ENCODE assay signal across 9 cellular contexts in the genomic region with DNA sequence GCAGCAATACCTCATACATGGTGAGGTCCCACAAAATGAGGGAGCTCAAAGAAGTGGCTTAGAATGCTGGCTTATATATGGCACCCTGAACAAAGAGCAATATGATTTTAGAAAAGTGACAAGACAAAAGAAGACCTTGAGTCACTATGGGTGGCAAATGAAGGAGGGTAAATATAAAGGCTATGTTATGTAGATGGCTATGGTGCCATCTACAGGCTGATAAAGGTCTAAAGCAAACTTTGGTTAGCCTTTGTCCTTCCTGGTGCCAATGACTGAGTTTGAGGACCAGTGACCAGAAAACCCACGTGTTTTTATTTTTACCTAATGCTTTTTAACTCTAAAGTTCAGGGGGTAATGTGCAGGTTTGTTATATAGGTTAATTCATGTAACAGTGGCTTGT.
DNase-seq lines count a peak whose midpoint lies in the region; ATAC-seq, FAIRE-seq and TF ChIP-seq lines count a peak whose summit lies in the region.
"Had no signal": no experiment of that assay in that cellular context is flagged by ENCODE, and none has a peak within 500 bp of the region (broad histone marks: within the 10 kb centered on the region; RNA-seq: fewer than 3 reads in every experiment).

No MANE protein-coding gene starts in this region.

- no peaks in the 10 kb centered on the region for H3K27me3 ChIP-seq in keratinocyte (ENCODE audit: control insufficient read depth, extremely low read depth, insufficient read depth, low read length)

- dilution Hi-C loops in keratinocyte (cut with MboI; ENCODE audit: extremely low pct_ligation_motif_present, low sequenced_read_pairs): no loop called here

- H3K36me3 ChIP-seq in keratinocyte (ENCODE audit: control insufficient read depth in 2 of 2, extremely low read depth in 1 of 2, insufficient read depth in 2 of 2, low read length in 2 of 2): no peaks in the 10 kb centered on the region

- H3K79me2 ChIP-seq in keratinocyte (ENCODE audit: control insufficient read depth, insufficient read depth, low read length): no peaks in the 10 kb centered on the region

- no peaks in the 10 kb centered on the region for H3K9me3 ChIP-seq in keratinocyte (ENCODE audit: control insufficient read depth, low read depth, low read length)
- H3K9me3 ChIP-seq: Caco-2 had no signal

- no peak overlapping the region for H3K27ac Mint-ChIP-seq in T-helper 2 cell treated with Interferon-gamma antibody and Interleukin-4, amounts not matched to agents 5 μg/mL and 100 μg/mL, for 36 hours
- H3K27ac Mint-ChIP-seq in endothelial cell (ENCODE audit: unreplicated experiment): no peak overlapping the region

- no peaks in the 10 kb centered on the region for H3K9me3 Mint-ChIP-seq in T-helper 2 cell treated with Interferon-gamma antibody and Interleukin-4, amounts not matched to agents 5 μg/mL and 100 μg/mL, for 36 hours
- no peaks in the 10 kb centered on the region for H3K9me3 Mint-ChIP-seq in endothelial cell (ENCODE audit: unreplicated experiment)

- ATAC-seq in SK-N-SH treated with all-trans-retinoic acid at 6 μM for 48 hours: peak; percentile 83

- H3K4me1 Mint-ChIP-seq in T-helper 2 cell treated with Interferon-gamma antibody and Interleukin-4, amounts not matched to agents 5 μg/mL and 100 μg/mL, for 36 hours (ENCODE audit: low read depth): no peaks in the 10 kb centered on the region
- H3K4me1 Mint-ChIP-seq in endothelial cell (ENCODE audit: unreplicated experiment): no peaks in the 10 kb centered on the region

- no peak overlapping the region for H3K9ac ChIP-seq in keratinocyte (ENCODE audit: control insufficient read depth, extremely low read depth, insufficient read depth, low read length)

- H3K4me2 ChIP-seq in keratinocyte (ENCODE audit: control insufficient read depth, extremely low read depth, insufficient read depth, low read depth, low read length): no peak overlapping the region

- H4K20me1 ChIP-seq in keratinocyte (ENCODE audit: control insufficient read depth, extremely low read depth, insufficient read depth, low read length): no peaks in the 10 kb centered on the region

- H3K9me1 ChIP-seq in keratinocyte (ENCODE audit: control insufficient read depth, extremely low read depth, insufficient read depth, low read length): no peaks in the 10 kb centered on the region

- H3K4me1 ChIP-seq in keratinocyte (ENCODE audit: control insufficient read depth, extremely low read depth, insufficient read depth, low read length): no peaks in the 10 kb centered on the region
- H3K4me1 ChIP-seq: Caco-2 had no signal

- no peak overlapping the region for H3K4me3 ChIP-seq in keratinocyte (ENCODE audit: control insufficient read depth in 2 of 3, extremely low read depth in 1 of 3, insufficient read depth in 2 of 3, low read depth in 1 of 3, low read length in 3 of 3)

- peak; percentile 46 to 67 (median 55) for TF ChIP-seq CTCF in keratinocyte (optimal IDR thresholded peaks at IDR 0.05 in 1 of 3, IDR thresholded peaks at IDR 0.05 in 1 of 3, conservative IDR thresholded peaks at IDR 0.05 in 1 of 3; ENCODE audit: extremely low read depth in 1 of 3, insufficient read depth in 2 of 3, low read length in 3 of 3)
- TF ChIP-seq CTCF in endothelial cell (IDR thresholded peaks at IDR 0.05; ENCODE audit: unreplicated experiment): no peak

- H3K36me3 Mint-ChIP-seq in T-helper 2 cell treated with Interferon-gamma antibody and Interleukin-4, amounts not matched to agents 5 μg/mL and 100 μg/mL, for 36 hours (ENCODE audit: low read depth): no peaks in the 10 kb centered on the region
- H3K36me3 Mint-ChIP-seq in endothelial cell (ENCODE audit: low read depth, unreplicated experiment): no peaks in the 10 kb centered on the region

- DNase-seq in NCI-H1436 (lab: John Stamatoyannopoulos, UW) (peak; percentile 26), NCI-H1436 treated with DMSO at 0.1 percent for 48 hours (lab: John Stamatoyannopoulos, UW) (no peak), HT-29 (ENCODE audit: low spot score) (peak; percentile 54), keratinocyte (ENCODE audit: low read depth, low spot score) (peak; percentile 15), endothelial cell (ENCODE audit: low spot score) (no peak)
- no peak for DNase-seq in T-helper 2 cell treated with Interferon-gamma antibody and Interleukin-4, amounts not matched to agents 5 μg/mL and 100 μg/mL, for 36 hours (ENCODE audit: low spot score)
- no peak for DNase-seq in stimulated activated CD4-positive, alpha-beta T cell treated with anti-CD3 and anti-CD28 coated beads, Interleukin-4, amount 100 ng/mL, for 4 hours

- no peak overlapping the region for H3K27ac ChIP-seq in keratinocyte (ENCODE audit: control insufficient read depth, insufficient read depth, low read length)

- no peak overlapping the region for H3K4me3 Mint-ChIP-seq in T-helper 2 cell treated with Interferon-gamma antibody and Interleukin-4, amounts not matched to agents 5 μg/mL and 100 μg/mL, for 36 hours
- H3K4me3 Mint-ChIP-seq in endothelial cell (ENCODE audit: unreplicated experiment): no peak overlapping the region

- FAIRE-seq in keratinocyte (lab: Jason Lieb, UNC): peak; percentile 69

- H2AFZ ChIP-seq in keratinocyte (ENCODE audit: control insufficient read depth, low read length): no peak overlapping the region

- peaks cover 4% of the 10 kb centered on the region for H3K27me3 Mint-ChIP-seq in T-helper 2 cell treated with Interferon-gamma antibody and Interleukin-4, amounts not matched to agents 5 μg/mL and 100 μg/mL, for 36 hours (ENCODE audit: low read depth)
- no peaks in the 10 kb centered on the region for H3K27me3 Mint-ChIP-seq in endothelial cell (ENCODE audit: unreplicated experiment)

TF ChIP-seq in SK-N-SH treated with all-trans-retinoic acid at 6 μM for 48 hours, 23 proteins besides CTCF, POLR2A, EP300 and RAD21:
- no peak for TF ChIP-seq ISL1 (CRISPR knock-in tag; IDR thresholded peaks at IDR 0.05)
- no peak for TF ChIP-seq BACH2 (CRISPR knock-in tag; IDR thresholded peaks at IDR 0.05; ENCODE audit: borderline replicate concordance)
- TF ChIP-seq TOX (CRISPR knock-in tag; IDR thresholded peaks at IDR 0.05; ENCODE audit: borderline replicate concordance): no peak

Comparison
In these comparisons a context has a peak if more than half of its experiments do, and no peak if none do; other contexts are left out.
1. DNase-seq: peak in NCI-H1436 (single experiment), HT-29 (single experiment) and keratinocyte (single experiment); none in NCI-H1436 treated with DMSO at 0.1 percent for 48 hours (single experiment), T-helper 2 cell treated with Interferon-gamma antibody and Interleukin-4, amounts not matched to agents 5 μg/mL and 100 μg/mL, for 36 hours (single experiment), stimulated activated CD4-positive, alpha-beta T cell treated with anti-CD3 and anti-CD28 coated beads, Interleukin-4, amount 100 ng/mL, for 4 hours (0 of 2) and endothelial cell (single experiment).